In genomic region chr6:157602521-157603288, GRCh38 we compare ENCODE assay signal across 17 cellular contexts.
"Had no signal": no experiment of that assay in that cellular context is flagged by ENCODE, and none has a peak within 500 bp of the region (broad histone marks: within the 10 kb centered on the region; RNA-seq: fewer than 3 reads in every experiment).

No MANE protein-coding gene starts in this region.

- H3K36me3 ChIP-seq: esophagus squamous epithelium, suprapubic skin, WERI-Rb-1 had no signal

- DNase-seq: activated CD4-positive, alpha-beta T cell treated with anti-CD3 and anti-CD28 coated beads, Interleukin-2, amount 50 U/mL, for 4 hours; activated naive CD4-positive, alpha-beta T cell; activated naive CD8-positive, alpha-beta T cell treated with anti-CD3 and anti-CD28 coated beads, Interleukin-2, amount 10 ng/mL, durations not matched to agents 7 days and 5 days; amygdala; caudate nucleus; effector memory CD8-positive, alpha-beta T cell; esophagus squamous epithelium; heart right ventricle; kidney glomerular epithelial cell; left ventricle myocardium superior; mesendoderm; naive thymus-derived CD8-positive, alpha-beta T cell; psoas muscle; right cardiac atrium; stimulated activated naive CD8-positive, alpha-beta T cell treated with anti-CD3 and anti-CD28 coated beads, Interleukin-15, amount 100 ng/mL, for 72 hours; WERI-Rb-1 had no signal

- H3K9me3 ChIP-seq: esophagus squamous epithelium, heart right ventricle, psoas muscle, suprapubic skin had no signal

- H3K27me3 ChIP-seq: esophagus squamous epithelium, heart right ventricle, suprapubic skin had no signal

- H3K4me3 ChIP-seq: esophagus squamous epithelium, heart right ventricle, psoas muscle, suprapubic skin had no signal

- H3K4me1 ChIP-seq: psoas muscle had no signal

- ATAC-seq: effector memory CD8-positive, alpha-beta T cell; left ventricle myocardium superior; naive thymus-derived CD8-positive, alpha-beta T cell; right cardiac atrium; stimulated activated naive CD8-positive, alpha-beta T cell treated with anti-CD3 and anti-CD28 coated beads, Interleukin-15, amount 100 ng/mL, for 72 hours had no signal

- H3K27ac ChIP-seq: esophagus squamous epithelium, heart right ventricle, psoas muscle, suprapubic skin, WERI-Rb-1 had no signal
